In the genomic region with DNA sequence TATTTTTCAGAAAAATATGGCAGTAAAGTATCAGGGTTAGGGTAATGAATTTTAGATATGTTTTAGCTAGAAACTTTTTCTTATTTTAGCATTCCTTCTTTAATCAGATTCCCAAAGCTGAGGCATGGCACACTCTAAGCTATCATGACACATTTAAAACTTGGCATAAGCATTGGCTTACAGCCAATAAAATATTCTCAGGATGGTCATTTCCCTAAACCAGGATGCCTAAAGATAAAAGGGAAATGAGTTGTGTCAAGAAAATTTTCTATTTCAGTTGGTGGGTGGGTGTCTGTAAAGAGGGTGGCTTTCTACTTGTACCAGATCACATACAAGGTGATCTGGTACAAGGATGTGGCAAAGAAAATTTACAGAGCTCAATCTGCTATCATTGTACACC, we compare ENCODE assay signal across 22 cellular contexts. TPM values are rescaled to one million over a fixed set of nuclear protein-coding genes. Genes with fewer than 3 reads are reported as not detected.
DNase-seq lines count a peak whose midpoint lies in the region; ATAC-seq, FAIRE-seq and TF ChIP-seq lines count a peak whose summit lies in the region.
"Had no signal": no experiment of that assay in that cellular context is flagged by ENCODE, and none has a peak within 500 bp of the region (broad histone marks: within the 10 kb centered on the region; RNA-seq: fewer than 3 reads in every experiment).

No MANE protein-coding gene starts in this region.

- H3K4me3 ChIP-seq in left ventricle myocardium inferior (no peak overlapping the region), RWPE2 (ENCODE audit: severe bottlenecking) (no peak overlapping the region), fibroblast of pulmonary artery (replicated peaks; ENCODE audit: low read depth, low read length) (no peak overlapping the region), BE2C (ENCODE audit: low read depth, low read length) (no peak overlapping the region)
- H3K4me3 ChIP-seq: lower lobe of right lung, spleen had no signal

- H3K27me3 Mint-ChIP-seq in activated CD4-positive, alpha-beta memory T cell treated with anti-CD3 and anti-CD28 coated beads for 36 hours: no peaks in the 10 kb centered on the region
- H3K27me3 Mint-ChIP-seq: naive B cell had no signal

- DNase-seq in left ventricle myocardium inferior (no peak), left cardiac atrium (no peak), RWPE2 (ENCODE audit: low spot score) (no peak), fibroblast of pulmonary artery (ENCODE audit: low read depth) (peak; percentile 33), BE2C (no peak), D721Med (ENCODE audit: insufficient read length, low spot score) (no peak), GM10248 (ENCODE audit: extremely low spot score) (no peak)
- DNase-seq in activated CD4-positive, alpha-beta memory T cell treated with anti-CD3 and anti-CD28 coated beads for 36 hours: no peak
- DNase-seq: caudate nucleus; effector memory CD4-positive, alpha-beta T cell; lower lobe of right lung; naive B cell; NCI-H1694; NCI-H524; posterior cingulate gyrus; spleen; stimulated activated naive CD8-positive, alpha-beta T cell treated with anti-CD3 and anti-CD28 coated beads, Interleukin-15, Interleukin-2, amounts not matched to agents 100 U/mL and 50 U/mL, for 24 hours had no signal

- H3K27me3 ChIP-seq in left ventricle myocardium inferior (ENCODE audit: low read depth): no peaks in the 10 kb centered on the region
- no peaks in the 10 kb centered on the region for H3K27me3 ChIP-seq in RWPE2 (ENCODE audit: insufficient read depth, poor library complexity, severe bottlenecking)
- no peaks in the 10 kb centered on the region for H3K27me3 ChIP-seq in BE2C
- H3K27me3 ChIP-seq: foreskin keratinocyte, spleen had no signal

- H3K27ac ChIP-seq in left ventricle myocardium inferior (replicated peaks) (peak overlapping the region; percentile 58), RWPE2 (ENCODE audit: poor library complexity, severe bottlenecking) (peak overlapping the region; percentile 19)
- H3K27ac ChIP-seq: foreskin keratinocyte, lower lobe of right lung, spleen, VCaP had no signal

- TF ChIP-seq CTCF in left ventricle myocardium inferior (IDR thresholded peaks at IDR 0.05; ENCODE audit: borderline replicate concordance) (no peak), RWPE2 (IDR thresholded peaks at IDR 0.05; ENCODE audit: poor library complexity, severe bottlenecking) (no peak), fibroblast of pulmonary artery (IDR thresholded peaks at IDR 0.05; ENCODE audit: low read length, missing control alignments) (no peak), BE2C (IDR thresholded peaks at IDR 0.05; ENCODE audit: low read depth, low read length) (no peak), D721Med (IDR thresholded peaks at IDR 0.05; ENCODE audit: insufficient read depth, missing control alignments) (no peak), GM10248 (IDR thresholded peaks at IDR 0.05; ENCODE audit: control extremely low read depth, extremely low read depth, low read depth, missing control alignments) (no peak)

- no peak overlapping the region for H3K27ac Mint-ChIP-seq in activated CD4-positive, alpha-beta memory T cell treated with anti-CD3 and anti-CD28 coated beads for 36 hours

- no peaks in the 10 kb centered on the region for H3K9me3 ChIP-seq in left ventricle myocardium inferior (replicated peaks)
- H3K9me3 ChIP-seq in RWPE2 (ENCODE audit: severe bottlenecking): no peaks in the 10 kb centered on the region
- no peaks in the 10 kb centered on the region for H3K9me3 ChIP-seq in BE2C
- H3K9me3 ChIP-seq: lower lobe of right lung, spleen had no signal

- H3K4me3 Mint-ChIP-seq in activated CD4-positive, alpha-beta memory T cell treated with anti-CD3 and anti-CD28 coated beads for 36 hours: no peak overlapping the region
- H3K4me3 Mint-ChIP-seq: naive B cell had no signal

- POLR2A ChIA-PET in activated CD4-positive, alpha-beta memory T cell treated with anti-CD3 and anti-CD28 coated beads for 36 hours (lab: Charles Lee): interaction anchor here (1.5 kb wide), 1 partner anchor 192 kb away, joined by 4 read pairs; no protein-coding TSS in a partner anchor
- POLR2A ChIA-PET in GM10248 (lab: Yijun Ruan, JAX): no interaction called here

- CTCF ChIA-PET in activated CD4-positive, alpha-beta memory T cell treated with anti-CD3 and anti-CD28 coated beads for 36 hours (lab: Charles Lee): interaction anchor here (0.6 to 5.7 kb wide), 7 partner anchors 13 to 308 kb away, joined by 3 to 113 read pairs (median 3); a partner anchor contains a TSS
- CTCF ChIA-PET in GM10248 (lab: Yijun Ruan, JAX): interaction anchor here (0.9 to 7.9 kb wide), 13 partner anchors 9 to 193 kb away, joined by 3 to 142 read pairs (median 4); a partner anchor contains a TSS

- intact Hi-C loops in left ventricle myocardium inferior (cut with micrococcal nuclease): no loop called here
- intact Hi-C loops in left cardiac atrium (cut with DNase I): loop anchor here (5.0 to 10.0 kb wide), 2 partner anchors 59 to 209 kb away; no protein-coding TSS in a partner anchor
- intact Hi-C loops in activated CD4-positive, alpha-beta memory T cell treated with anti-CD3 and anti-CD28 coated beads for 36 hours (cut with micrococcal nuclease): loop anchor here (5.0 kb wide), 1 partner anchor 174 kb away; no protein-coding TSS in a partner anchor

- peaks cover 17% of the 10 kb centered on the region for H3K36me3 Mint-ChIP-seq in activated CD4-positive, alpha-beta memory T cell treated with anti-CD3 and anti-CD28 coated beads for 36 hours

- H3K36me3 ChIP-seq in left ventricle myocardium inferior: peaks cover 24% of the 10 kb centered on the region
- peaks cover 26% of the 10 kb centered on the region for H3K36me3 ChIP-seq in RWPE2 (ENCODE audit: low read depth)
- peaks cover 4% of the 10 kb centered on the region for H3K36me3 ChIP-seq in BE2C

- H3K4me1 Mint-ChIP-seq in activated CD4-positive, alpha-beta memory T cell treated with anti-CD3 and anti-CD28 coated beads for 36 hours (ENCODE audit: low read depth): peaks cover 20% of the 10 kb centered on the region

- H3K4me1 ChIP-seq in left ventricle myocardium inferior: peaks cover 67% of the 10 kb centered on the region
- no peaks in the 10 kb centered on the region for H3K4me1 ChIP-seq in RWPE2 (ENCODE audit: insufficient read depth, poor library complexity, severe bottlenecking)
- peaks cover 9% of the 10 kb centered on the region; the same call in 1 of the 2 replicates for H3K4me1 ChIP-seq in BE2C

- no peak for FAIRE-seq in D721Med (lab: Jason Lieb, UNC)
- FAIRE-seq: GM12892, H54 had no signal

- ATAC-seq in left cardiac atrium (no peak), RWPE2 (ENCODE audit: low read depth) (no peak)
- ATAC-seq: foreskin keratinocyte; lower lobe of right lung; stimulated activated naive CD8-positive, alpha-beta T cell treated with anti-CD3 and anti-CD28 coated beads, Interleukin-15, Interleukin-2, amounts not matched to agents 100 U/mL and 50 U/mL, for 24 hours had no signal

- H3K9me3 Mint-ChIP-seq in activated CD4-positive, alpha-beta memory T cell treated with anti-CD3 and anti-CD28 coated beads for 36 hours: no peaks in the 10 kb centered on the region
- H3K9me3 Mint-ChIP-seq: activated T-helper 2 cell treated with anti-CD3 and anti-CD28 coated beads, Interferon-gamma antibody, Interleukin-2, Interleukin-4, amounts not matched to agents 10 μg/mL and 5 μg/mL and 100 μg/mL, durations not matched to agents 14 hours and 24 hours and 36 hours; naive B cell had no signal

RNA-seq across cellular contexts. Expression of a gene that starts 47.8 kb away (rescaled TPM):
- total RNA-seq in left ventricle myocardium inferior: 461 TPM
- 100 to 1,000 TPM; 315 to 322 TPM for total RNA-seq in left cardiac atrium
- 362 TPM for polyA plus RNA-seq in BE2C (2012; ENCODE audit: insufficient read depth, insufficient read length, low read depth)
- total RNA-seq in activated CD4-positive, alpha-beta memory T cell treated with anti-CD3 and anti-CD28 coated beads for 36 hours: 100 to 1,000 TPM; 128 to 132 TPM
